ENCODE assay signal across 14 cellular contexts in the genomic region with DNA sequence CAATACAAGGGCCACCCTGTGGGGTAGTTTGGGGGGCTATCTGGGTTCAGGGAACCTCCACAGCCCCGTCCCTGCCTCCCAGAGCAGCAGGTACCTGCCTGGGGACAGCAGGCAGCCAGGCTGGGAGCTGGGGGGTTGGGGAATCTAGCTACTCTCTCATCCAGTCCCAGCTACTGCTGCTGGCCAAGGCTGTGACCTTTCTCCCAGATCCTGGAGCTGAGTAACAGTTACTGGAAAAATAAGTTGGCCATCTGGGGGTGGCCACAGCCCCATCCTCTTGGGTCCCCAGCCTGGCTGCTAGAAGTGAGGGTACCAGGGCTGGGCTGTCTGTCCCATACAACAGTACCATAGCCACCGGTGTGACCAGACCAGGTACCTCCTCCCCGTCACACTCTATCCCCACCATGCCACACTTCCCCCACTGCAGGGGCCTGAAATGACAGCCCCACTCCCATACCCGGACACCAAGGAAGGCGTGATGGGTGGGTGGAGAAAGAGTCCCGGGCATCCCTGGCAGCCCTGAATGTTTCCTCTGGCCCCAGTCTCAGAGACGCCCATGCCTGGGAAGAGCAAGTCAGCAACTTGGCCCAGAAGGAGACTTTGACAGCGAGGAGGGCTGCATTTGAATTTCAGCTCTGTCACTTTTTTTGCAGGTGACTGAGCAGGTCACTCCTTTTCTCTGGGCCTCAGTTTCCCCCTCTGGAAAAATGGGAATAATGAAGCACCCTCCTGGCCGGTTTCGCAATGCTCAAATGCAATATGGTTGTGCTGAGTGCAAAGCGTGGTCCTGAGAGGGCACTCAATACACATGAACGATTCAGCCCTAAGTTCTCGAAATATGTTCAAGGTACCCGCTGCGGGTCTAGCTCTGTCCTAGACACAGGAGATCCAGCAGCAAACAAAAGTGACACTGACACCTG. TPM values are rescaled to one million over a fixed set of nuclear protein-coding genes. Genes with fewer than 3 reads are reported as not detected.
DNase-seq lines count a peak whose midpoint lies in the region; ATAC-seq, FAIRE-seq and TF ChIP-seq lines count a peak whose summit lies in the region.
"Had no signal": no experiment of that assay in that cellular context is flagged by ENCODE, and none has a peak within 500 bp of the region (broad histone marks: within the 10 kb centered on the region; RNA-seq: fewer than 3 reads in every experiment).

No MANE protein-coding gene starts in this region.

- H3K4me3 ChIP-seq in breast epithelium: peak overlapping the region in 1 of 3 donors; percentile 34
- no peak overlapping the region for H3K4me3 ChIP-seq in small intestine (ENCODE audit: low read depth in 1 of 2, low read length in 2 of 2)

- peak overlapping the region; percentile 96 to 98 for H3K27ac ChIP-seq in breast epithelium
- peak overlapping the region; percentile 61 to 85 for H3K27ac ChIP-seq in small intestine (ENCODE audit: low read depth in 1 of 2, low read length in 1 of 2)

- H3K27me3 ChIP-seq in breast epithelium (no peaks in the 10 kb centered on the region), small intestine (ENCODE audit: control insufficient read depth in 2 of 2, insufficient read depth in 2 of 2, low read length in 2 of 2) (no peaks in the 10 kb centered on the region)

- H3K4me1 Mint-ChIP-seq in progenitor cell of endocrine pancreas (ENCODE audit: low read depth): no peaks in the 10 kb centered on the region

- ATAC-seq in left colon: peak; percentile 40

- no peaks in the 10 kb centered on the region for H3K36me3 ChIP-seq in breast epithelium
- no peaks in the 10 kb centered on the region for H3K36me3 ChIP-seq in small intestine (ENCODE audit: control insufficient read depth in 2 of 2, insufficient read depth in 2 of 2, low read length in 2 of 2)

- H3K4me3 Mint-ChIP-seq in progenitor cell of endocrine pancreas (ENCODE audit: low read depth): no peak overlapping the region
- H3K4me3 Mint-ChIP-seq: activated T-helper 1 cell treated with anti-CD3 and anti-CD28 coated beads, Interleukin-12 subunit alpha, Interleukin-12 subunit beta, Interleukin-2, Interleukin-4 antibody, amounts not matched to agents 30 ng/mL and 10 ng/mL and 1 ng/mL, durations not matched to agents 14 hours and 24 hours and 36 hours; IgD-negative memory B cell had no signal

- peaks cover 47% of the 10 kb centered on the region for H3K27me3 Mint-ChIP-seq in progenitor cell of endocrine pancreas

- WGBS in small intestine, 3 donors: 65 to 74% (median 72%) methylated on average over 15 of the region's 15 CpGs

- H3K9me3 ChIP-seq in breast epithelium: no peaks in the 10 kb centered on the region
- no peaks in the 10 kb centered on the region for H3K9me3 ChIP-seq in small intestine (ENCODE audit: control insufficient read depth, low read depth)

- no peaks in the 10 kb centered on the region for H3K9me3 Mint-ChIP-seq in progenitor cell of endocrine pancreas (ENCODE audit: low read depth)
- H3K9me3 Mint-ChIP-seq: activated T-helper 1 cell treated with anti-CD3 and anti-CD28 coated beads, Interleukin-12 subunit alpha, Interleukin-12 subunit beta, Interleukin-2, Interleukin-4 antibody, amounts not matched to agents 30 ng/mL and 10 ng/mL and 1 ng/mL, durations not matched to agents 14 hours and 24 hours and 36 hours; IgD-negative memory B cell had no signal

- TF ChIP-seq CTCF in breast epithelium (IDR thresholded peaks at IDR 0.05) (no peak), progenitor cell of endocrine pancreas (IDR thresholded peaks at IDR 0.05; ENCODE audit: unreplicated experiment) (no peak)

- H3K36me3 Mint-ChIP-seq in progenitor cell of endocrine pancreas (ENCODE audit: insufficient read depth): no peaks in the 10 kb centered on the region
- H3K36me3 Mint-ChIP-seq: IgD-negative memory B cell had no signal

- DNase-seq in EH (ENCODE audit: low read depth): peak; percentile 81
- DNase-seq in breast epithelium (ENCODE audit: low spot score in 2 of 2): no peak
- peak; percentile 63 to 81 for DNase-seq in left colon
- peak; percentile 54 for DNase-seq in small intestine
- no peak for DNase-seq in progenitor cell of endocrine pancreas (ENCODE audit: low spot score, unreplicated experiment)
- DNase-seq in activated gamma-delta T cell treated with Interleukin-2 at 50 U/mL for 16 hours: no peak
- no peak for DNase-seq in NCI-H345 treated with DMSO at 0.1 percent for 48 hours (lab: John Stamatoyannopoulos, UW; ENCODE audit: unreplicated experiment)
- no peak for DNase-seq in urothelium cell line (ENCODE audit: low spot score)
- DNase-seq: DMS53; effector CD8-positive, alpha-beta T cell; NCI-H2227 treated with DMSO at 0.1 percent for 48 hours; stimulated activated CD4-positive, alpha-beta T cell treated with anti-CD3 and anti-CD28 coated beads, Interleukin-4, amount 100 ng/mL, for 4 hours had no signal

- FAIRE-seq in small intestine (lab: Jason Lieb, UNC): no peak
- no peak for FAIRE-seq in urothelium cell line (lab: Jason Lieb, UNC)

- TF ChIP-seq POLR2A in breast epithelium (IDR thresholded peaks at IDR 0.05): no peak

- intact Hi-C loops in breast epithelium (cut with DNase I; ENCODE audit: low total_unique reads) (no loop called here), left colon (cut with DNase I, micrococcal nuclease) (no loop called here)

- H3K4me1 ChIP-seq in breast epithelium (peaks cover 21 to 32% of the 10 kb centered on the region in 2 donors), small intestine (ENCODE audit: control insufficient read depth in 2 of 2, insufficient read depth in 1 of 2, low read depth in 1 of 2, low read length in 1 of 2) (peaks cover 3 to 8% of the 10 kb centered on the region in 2 donors)

- H3K27ac Mint-ChIP-seq in progenitor cell of endocrine pancreas: no peak overlapping the region
- H3K27ac Mint-ChIP-seq: activated T-helper 1 cell treated with anti-CD3 and anti-CD28 coated beads, Interleukin-12 subunit alpha, Interleukin-12 subunit beta, Interleukin-2, Interleukin-4 antibody, amounts not matched to agents 30 ng/mL and 10 ng/mL and 1 ng/mL, durations not matched to agents 14 hours and 24 hours and 36 hours; IgD-negative memory B cell had no signal

RNA-seq across cellular contexts. Expression of gene NFIC, which starts 30.7 kb away (rescaled TPM):
- total RNA-seq in breast epithelium (10 to 100 TPM; 48.9 to 97.8 (median 73.1) TPM), left colon (10 to 100 TPM; 52.4 to 57.8 TPM), progenitor cell of endocrine pancreas (4.5 and 6.8 TPM in 2 replicates)
- polyA plus RNA-seq in small intestine: 10 to 100 TPM in 1 of 3 donors, 1 to 10 TPM in 2; 4.5 to 37.9 (median 6.2) TPM

Comparison
In these comparisons a context has a peak if more than half of its experiments do, and no peak if none do; other contexts are left out.
1. DNase-seq: peak in EH (single experiment), left colon (2 of 2) and small intestine (single experiment); none in breast epithelium (0 of 2), progenitor cell of endocrine pancreas (single experiment), activated gamma-delta T cell treated with Interleukin-2 at 50 U/mL for 16 hours (single experiment), NCI-H345 treated with DMSO at 0.1 percent for 48 hours (single experiment) and urothelium cell line (single experiment).